1 cellular context compared by ENCODE assay signal in genomic region chr1:207025144-207025880, GRCh38.
TF ChIP-seq lines count a peak whose summit lies in the region.

No MANE protein-coding gene starts in this region.

TF ChIP-seq in HepG2, 621 proteins besides CTCF, POLR2A, EP300 and RAD21 (continued from another document and continues in another):
- TF ChIP-seq AHDC1 (CRISPR knock-in tag; IDR thresholded peaks at IDR 0.05; ENCODE audit: borderline replicate concordance) (peak; percentile 37; the same call in 1 of the 2 replicates), ZNF816 (CRISPR knock-in tag; IDR thresholded peaks at IDR 0.05; ENCODE audit: borderline replicate concordance) (no peak), KLF6 (CRISPR knock-in tag; IDR thresholded peaks at IDR 0.05) (no peak), ZBTB39 (CRISPR knock-in tag; IDR thresholded peaks at IDR 0.05) (no peak), KDM3A (CRISPR knock-in tag; IDR thresholded peaks at IDR 0.05; ENCODE audit: low read depth) (no peak), GPBP1L1 (CRISPR knock-in tag; IDR thresholded peaks at IDR 0.05) (no peak), BRCA1 (CRISPR knock-in tag; IDR thresholded peaks at IDR 0.05) (no peak), LCORL (IDR thresholded peaks at IDR 0.05) (no peak), LCORL (CRISPR knock-in tag; IDR thresholded peaks at IDR 0.05) (0 out of 2 replicates have a peak, but pooled peaks have one; percentile 42), ZSCAN29 (CRISPR knock-in tag; conservative IDR thresholded peaks at IDR 0.05) (no peak), AKNA (CRISPR knock-in tag; IDR thresholded peaks at IDR 0.05; ENCODE audit: borderline replicate concordance) (no peak), ZNF614 (CRISPR knock-in tag; IDR thresholded peaks at IDR 0.05; ENCODE audit: borderline replicate concordance) (no peak; the same call in 1 of the 2 replicates), RXRB (CRISPR knock-in tag; IDR thresholded peaks at IDR 0.05; ENCODE audit: borderline replicate concordance) (peak; percentile 77), ZFP36 (IDR thresholded peaks at IDR 0.05; ENCODE audit: borderline replicate concordance, low read depth, low read length, partially characterized antibody) (no peak), ZNF749 (CRISPR knock-in tag; IDR thresholded peaks at IDR 0.05; ENCODE audit: borderline replicate concordance) (no peak), SMAD3 (CRISPR knock-in tag; IDR thresholded peaks at IDR 0.05) (no peak), SMYD3 (CRISPR knock-in tag; IDR thresholded peaks at IDR 0.05) (no peak), KDM6A (CRISPR knock-in tag; IDR thresholded peaks at IDR 0.05; ENCODE audit: low read depth) (peak; percentile 52; the same call in 1 of the 2 replicates), ZEB1 (IDR thresholded peaks at IDR 0.05; ENCODE audit: insufficient replicate concordance, low read depth) (no peak), IKZF1 (IDR thresholded peaks at IDR 0.05) (no peak), TBL1XR1 (IDR thresholded peaks at IDR 0.05; ENCODE audit: borderline replicate concordance, low read length, partially characterized antibody) (peak; percentile 92), MTF2 (CRISPR knock-in tag; IDR thresholded peaks at IDR 0.05; ENCODE audit: borderline replicate concordance) (no peak), SNRNP70 (IDR thresholded peaks at IDR 0.05; ENCODE audit: low read depth, low read length) (no peak), CERS6 (CRISPR knock-in tag; IDR thresholded peaks at IDR 0.05) (no peak), MLX (CRISPR knock-in tag; IDR thresholded peaks at IDR 0.05) (0 out of 2 replicates have a peak, but pooled peaks have one; percentile 21), RNF2 (conservative IDR thresholded peaks at IDR 0.05; ENCODE audit: low read depth) (no peak), ZNF367 (CRISPR knock-in tag; IDR thresholded peaks at IDR 0.05; ENCODE audit: borderline replicate concordance) (no peak), ARNT (IDR thresholded peaks at IDR 0.05) (no peak), WIZ (CRISPR knock-in tag; IDR thresholded peaks at IDR 0.05) (no peak), MED1 (CRISPR knock-in tag; IDR thresholded peaks at IDR 0.05) (peak; percentile 63; the same call in 1 of the 2 replicates), NFYC (CRISPR knock-in tag; IDR thresholded peaks at IDR 0.05) (no peak), SPEN (CRISPR knock-in tag; IDR thresholded peaks at IDR 0.05; ENCODE audit: low read depth) (no peak), ZNF724P (CRISPR knock-in tag; IDR thresholded peaks at IDR 0.05; ENCODE audit: borderline replicate concordance) (no peak), XRCC5 (optimal IDR thresholded peaks at IDR 0.05; ENCODE audit: low read length) (no peak), MED8 (CRISPR knock-in tag; IDR thresholded peaks at IDR 0.05; ENCODE audit: insufficient replicate concordance) (no peak), SAP130 (CRISPR knock-in tag; IDR thresholded peaks at IDR 0.05; ENCODE audit: low read depth) (peak; percentile 79), ZNF672 (CRISPR knock-in tag; IDR thresholded peaks at IDR 0.05) (no peak), ZNF234 (CRISPR knock-in tag; conservative IDR thresholded peaks at IDR 0.05) (no peak), ZNF737 (CRISPR knock-in tag; IDR thresholded peaks at IDR 0.05; ENCODE audit: borderline replicate concordance) (no peak), ATRX (CRISPR knock-in tag; IDR thresholded peaks at IDR 0.05; ENCODE audit: borderline replicate concordance) (no peak), SALL1 (CRISPR knock-in tag; IDR thresholded peaks at IDR 0.05) (peak; percentile 2; the same call in 1 of the 2 replicates), ZNF850 (CRISPR knock-in tag; conservative IDR thresholded peaks at IDR 0.05) (no peak), KLF9 (CRISPR knock-in tag; IDR thresholded peaks at IDR 0.05; ENCODE audit: low read depth) (no peak), ZNF558 (CRISPR knock-in tag; IDR thresholded peaks at IDR 0.05; ENCODE audit: borderline replicate concordance) (no peak), ZNF362 (CRISPR knock-in tag; IDR thresholded peaks at IDR 0.05; ENCODE audit: borderline replicate concordance) (no peak), HMGA1 (CRISPR knock-in tag; conservative IDR thresholded peaks at IDR 0.05) (no peak), ZMAT3 (CRISPR knock-in tag; conservative IDR thresholded peaks at IDR 0.05) (no peak), RXRA (CRISPR knock-in tag; IDR thresholded peaks at IDR 0.05) (no peak), CENPX (CRISPR knock-in tag; IDR thresholded peaks at IDR 0.05) (no peak), MTA1 (CRISPR knock-in tag; IDR thresholded peaks at IDR 0.05; ENCODE audit: borderline replicate concordance) (no peak), KAT8 (CRISPR knock-in tag; IDR thresholded peaks at IDR 0.05) (peak; percentile 21; the same call in 1 of the 2 replicates), ZNF354B (CRISPR knock-in tag; IDR thresholded peaks at IDR 0.05) (no peak), FOXO4 (CRISPR knock-in tag; conservative IDR thresholded peaks at IDR 0.05) (no peak), KDM5A (IDR thresholded peaks at IDR 0.05; ENCODE audit: borderline replicate concordance, low read length) (no peak), SALL2 (CRISPR knock-in tag; IDR thresholded peaks at IDR 0.05) (no peak)
